ENCODE assay signal across 8 cellular contexts in genomic region chr7:99473315-99473596, GRCh38. TPM values are rescaled to one million over a fixed set of nuclear protein-coding genes. Genes with fewer than 3 reads are reported as not detected.
DNase-seq lines count a peak whose midpoint lies in the region; ATAC-seq lines count a peak whose summit lies in the region.

No MANE protein-coding gene starts in this region.

- DNase-seq in DMS53 (lab: John Stamatoyannopoulos, UW) (peak; percentile 81), NOMO-1 treated with dmso at 0.1 percent for 144 hours (lab: John Stamatoyannopoulos, UW; ENCODE audit: unreplicated experiment) (peak; percentile 83), T47D (ENCODE audit: low read depth in 1 of 2, low spot score in 1 of 2) (peak; percentile 24 to 36), left colon (peak; percentile 32 to 65)
- no peak for DNase-seq in activated effector memory CD4-positive, alpha-beta T cell treated with anti-CD3 and anti-CD28 coated beads, Interleukin-2, amount 50 U/mL, for 16 hours

- H3K4me1 ChIP-seq in subcutaneous abdominal adipose tissue (ENCODE audit: control insufficient read depth in 5 of 5, insufficient read depth in 5 of 5, low read length in 5 of 5) = peaks cover 0 to 30% (median 19%) of the 10 kb centered on the region in 5 donors

- no peaks in the 10 kb centered on the region for H3K27me3 ChIP-seq in subcutaneous abdominal adipose tissue (ENCODE audit: control insufficient read depth in 5 of 5, insufficient read depth in 4 of 5, low read length in 5 of 5)

- H3K4me3 ChIP-seq in subcutaneous abdominal adipose tissue (ENCODE audit: low read depth in 1 of 5, low read length in 5 of 5) = peak overlapping the region; percentile 71 to 84 (median 82)

- in situ Hi-C loops in T47D (cut with HindIII; ENCODE audit: low pct_unique_long_range_greater_than_20kb, low sequenced_read_pairs) = no loop called here

- H3K9me3 ChIP-seq in subcutaneous abdominal adipose tissue (ENCODE audit: control insufficient read depth in 5 of 5, low read length in 5 of 5) = no peaks in the 10 kb centered on the region

- H3K9ac ChIP-seq in subcutaneous abdominal adipose tissue (ENCODE audit: low read length in 5 of 5) = peak overlapping the region; percentile 56 to 92 (median 89)

- peaks cover 0 to 4% (median 3%) of the 10 kb centered on the region in 5 donors for H3K36me3 ChIP-seq in subcutaneous abdominal adipose tissue (ENCODE audit: control insufficient read depth in 5 of 5, insufficient read depth in 5 of 5, low read length in 5 of 5)

- ATAC-seq in GM21737 (IDR thresholded peaks at IDR 0.05; ENCODE audit: unreplicated experiment) (peak; percentile 14), left colon (peak; percentile 67), HG02885 (IDR thresholded peaks at IDR 0.05; ENCODE audit: poor library complexity, unreplicated experiment) (no peak)

- intact Hi-C loops in left colon (cut with DNase I, micrococcal nuclease) = no loop called here

- H3K27ac ChIP-seq in subcutaneous abdominal adipose tissue (ENCODE audit: low read depth, low read length) = peak overlapping the region; percentile 81

RNA-seq across cellular contexts. Expression of gene ZNF789, which starts 0.6 kb away (rescaled TPM):
- total RNA-seq in left colon = 10 to 100 TPM; 15.4 to 25.5 TPM

RNA-seq across cellular contexts. Expression of gene ATP5MF, which starts 7.3 kb away (rescaled TPM):
- total RNA-seq in left colon = 100 to 1,000 TPM; 297 to 369 TPM

RNA-seq across cellular contexts. Expression of gene ZNF394, which starts 26.8 kb away (rescaled TPM):
- 10 to 100 TPM; 32.0 to 37.2 TPM for total RNA-seq in left colon

RNA-seq across cellular contexts. Expression of gene ZKSCAN5, which starts 31.2 kb away (rescaled TPM):
- total RNA-seq in left colon = 1 to 10 TPM; 5.2 to 5.9 TPM

RNA-seq across cellular contexts. Expression of gene CPSF4, which starts 34.5 kb away (rescaled TPM):
- 10 to 100 TPM; 18.6 to 26.0 TPM for total RNA-seq in left colon
